In the genomic region with DNA sequence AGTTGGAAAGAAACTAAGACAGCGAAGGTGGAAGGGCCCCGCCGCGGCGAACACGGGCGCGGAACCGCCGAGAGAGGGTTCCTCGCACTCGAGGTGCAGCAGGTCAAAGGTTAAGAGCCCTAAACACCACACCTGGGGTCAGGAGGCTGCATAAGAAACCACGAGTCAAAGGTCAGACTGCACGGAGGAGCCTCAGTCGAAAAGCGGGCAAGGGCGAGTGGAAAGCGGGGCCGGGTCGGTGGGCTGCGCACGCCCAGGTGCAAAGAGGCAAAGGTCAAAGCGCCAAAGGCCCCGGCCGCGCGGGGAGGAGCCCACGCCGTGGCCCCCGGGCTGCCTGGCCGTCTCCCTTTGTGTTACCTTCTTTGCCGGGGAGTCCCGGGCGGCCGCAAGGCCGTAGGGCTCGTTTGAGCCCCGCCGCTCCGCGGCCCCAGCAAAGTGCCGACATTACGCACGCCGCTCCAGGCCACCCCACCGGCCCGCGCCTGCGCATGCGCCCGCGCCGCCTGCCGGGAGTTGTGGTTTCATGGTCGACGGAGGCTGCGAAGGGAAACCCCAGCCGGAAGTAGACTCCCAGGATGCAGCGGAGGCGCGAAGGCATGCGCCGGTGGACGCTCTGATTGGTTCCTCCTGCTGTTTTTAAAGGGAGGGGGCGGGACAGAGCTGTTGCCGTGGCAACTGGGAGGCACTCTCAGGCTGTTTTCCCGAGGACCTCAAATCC, we compare ENCODE assay signal across 8 cellular contexts. TPM values are rescaled to one million over a fixed set of nuclear protein-coding genes. Genes with fewer than 3 reads are reported as not detected.
DNase-seq lines count a peak whose midpoint lies in the region; ATAC-seq and TF ChIP-seq lines count a peak whose summit lies in the region.

A gene (minus strand): TSS at position 470 of the 718 bp plus-strand sequence. CDS start 25 bp downstream, at position 445.

- H4K91ac ChIP-seq in H9 (ENCODE audit: insufficient read length, low read depth, low read length), result no peak within 1 kb of the TSS

- H2BK15ac ChIP-seq in H9 (ENCODE audit: low read depth, low read length), result no peak within 1 kb of the TSS

- peaks cover 4% of the 10 kb centered on the region for H4K20me1 ChIP-seq in H9 (ENCODE audit: control insufficient read depth, insufficient read depth, insufficient read length)

- peaks cover 16% of the 10 kb centered on the region for H3K27me3 Mint-ChIP-seq in H9 (ENCODE audit: low read depth)
- no peaks in the 10 kb centered on the region for H3K27me3 Mint-ChIP-seq in naive thymus-derived CD8-positive, alpha-beta T cell
- no peaks in the 10 kb centered on the region for H3K27me3 Mint-ChIP-seq in stimulated activated naive B cell treated with anti-CD40 and anti-IgM and Interleukin-4, amounts not matched to agents 10 μg/mL and 1 μg/mL and 100 μg/mL, for 72 hours

- H3K79me2 ChIP-seq in H9 (ENCODE audit: insufficient read depth, low read length), result no peaks in the 10 kb centered on the region

- DNase-seq in ELF-1 (ENCODE audit: low read depth, low spot score) (peak; percentile 99), H9 (peak; percentile 98), MG63 (peak; percentile 94), SHP77 (lab: John Stamatoyannopoulos, UW) (peak; percentile 95 to 96), fibroblast of peridontal ligament (ENCODE audit: extremely low read depth) (peak; percentile 98)
- peak; percentile 94 for DNase-seq in activated effector memory CD4-positive, alpha-beta T cell treated with Interleukin-2 at 50 U/mL for 16 hours
- DNase-seq in naive thymus-derived CD8-positive, alpha-beta T cell, result peak; percentile 91 to 98 (median 95)
- DNase-seq in stimulated activated naive B cell treated with anti-CD40 and anti-IgM and Interleukin-4, amounts not matched to agents 10 μg/mL and 1 μg/mL and 100 μg/mL, for 72 hours, result peak; percentile 94

- no peak within 1 kb of the TSS for H3K18ac ChIP-seq in H9 (ENCODE audit: insufficient read length, low read depth, low read length)

- no peak within 1 kb of the TSS for H3K4ac ChIP-seq in H9 (ENCODE audit: low read depth, low read length)

- peak within 1 kb of the TSS; percentile 41 for H2AFZ ChIP-seq in H9 (ENCODE audit: low read length)

- POLR2A ChIA-PET in naive thymus-derived CD8-positive, alpha-beta T cell (lab: Charles Lee), result interaction anchor here (0.6 to 1.8 kb wide), 16 partner anchors 8 to 471 kb away, joined by 3 to 19 read pairs (median 5); a partner anchor contains a TSS

- H2AK5ac ChIP-seq in H9 (ENCODE audit: insufficient read length, low read length), result no peak within 1 kb of the TSS

- no peak for TF ChIP-seq CTCF in H9 (conservative IDR thresholded peaks at IDR 0.05)

- H2BK12ac ChIP-seq in H9 (ENCODE audit: insufficient read length, low read depth, low read length), result no peak within 1 kb of the TSS

- H3K23ac ChIP-seq in H9 (ENCODE audit: insufficient read length, low read depth, low read length), result no peak within 1 kb of the TSS

- H3K9ac ChIP-seq in H9 (ENCODE audit: extremely low read depth, insufficient read length, low read length), result peak within 1 kb of the TSS; percentile 90

- no peak within 1 kb of the TSS for H3K27ac ChIP-seq in H9 (ENCODE audit: insufficient read length, low read depth, low read length)

- H3T11ph ChIP-seq in H9 (ENCODE audit: low read length), result no peak within 1 kb of the TSS

- no peak within 1 kb of the TSS for H3K14ac ChIP-seq in H9 (ENCODE audit: insufficient read depth, low read length)

- H3K9me3 Mint-ChIP-seq in H9, result peaks cover 0 to 3% of the 10 kb centered on the region in 2 experiments; a peak in 1 of 5 replicates
- no peaks in the 10 kb centered on the region for H3K9me3 Mint-ChIP-seq in naive thymus-derived CD8-positive, alpha-beta T cell
- H3K9me3 Mint-ChIP-seq in stimulated activated naive B cell treated with anti-CD40 and anti-IgM and Interleukin-4, amounts not matched to agents 10 μg/mL and 1 μg/mL and 100 μg/mL, for 72 hours, result no peaks in the 10 kb centered on the region

- H3K36me3 ChIP-seq in MG63, result no peaks in the 10 kb centered on the region; the same call in 1 of the 2 replicates

- peaks cover 5% of the 10 kb centered on the region for H3K79me1 ChIP-seq in H9 (ENCODE audit: insufficient read depth, low read depth, low read length, poor library complexity, severe bottlenecking)

- H3K4me3 ChIP-seq in MG63, result peak within 1 kb of the TSS; percentile 88

- no CpG with 5 or more reads among the region's 67 CpGs for WGBS in H9 (ENCODE audit: extremely low coverage, insufficient read length, low lambda C conversion rate)

- H3K27me3 ChIP-seq in H9 (ENCODE audit: insufficient read depth, low read length) (no peaks in the 10 kb centered on the region), MG63 (no peaks in the 10 kb centered on the region)

- no peak within 1 kb of the TSS for H2BK20ac ChIP-seq in H9 (ENCODE audit: low read depth, low read length, poor library complexity, severe bottlenecking)

- peaks cover 7 to 13% of the 10 kb centered on the region in 2 experiments for H3K4me1 Mint-ChIP-seq in H9
- H3K4me1 Mint-ChIP-seq in naive thymus-derived CD8-positive, alpha-beta T cell, result peaks cover 13 to 40% (median 32%) of the 10 kb centered on the region in 4 donors
- H3K4me1 Mint-ChIP-seq in stimulated activated naive B cell treated with anti-CD40 and anti-IgM and Interleukin-4, amounts not matched to agents 10 μg/mL and 1 μg/mL and 100 μg/mL, for 72 hours, result peaks cover 36 to 43% of the 10 kb centered on the region in 2 donors

- peak within 1 kb of the TSS; percentile 96 to 99 for H3K4me3 Mint-ChIP-seq in H9
- peak within 1 kb of the TSS; percentile 90 to 98 (median 96) for H3K4me3 Mint-ChIP-seq in naive thymus-derived CD8-positive, alpha-beta T cell
- H3K4me3 Mint-ChIP-seq in stimulated activated naive B cell treated with anti-CD40 and anti-IgM and Interleukin-4, amounts not matched to agents 10 μg/mL and 1 μg/mL and 100 μg/mL, for 72 hours, result peak within 1 kb of the TSS; percentile 95 to 99

- no peak within 1 kb of the TSS for H4K5ac ChIP-seq in H9 (ENCODE audit: insufficient read length, low read depth, low read length)

- no peak within 1 kb of the TSS for H2BK5ac ChIP-seq in H9 (ENCODE audit: insufficient read length, low read length)

- peak; percentile 97 for ATAC-seq in naive thymus-derived CD8-positive, alpha-beta T cell
- peak; percentile 92 to 96 for ATAC-seq in stimulated activated naive B cell treated with anti-CD40 and anti-IgM and Interleukin-4, amounts not matched to agents 10 μg/mL and 1 μg/mL and 100 μg/mL, for 72 hours (replicated peaks)

- peak within 1 kb of the TSS; percentile 90 for H3K4me2 ChIP-seq in H9 (ENCODE audit: insufficient read depth, insufficient read length, low read length)

- no peaks in the 10 kb centered on the region; the same call in 1 of the 2 replicates for H3K4me1 ChIP-seq in H9 (ENCODE audit: insufficient read depth, low read length)

- H3K36me3 Mint-ChIP-seq in H9 (ENCODE audit: insufficient read depth in 1 of 3, low read depth in 3 of 3), result peaks cover 20 to 30% (median 24%) of the 10 kb centered on the region in 3 experiments; a peak in 6 of 7 replicates
- H3K36me3 Mint-ChIP-seq in naive thymus-derived CD8-positive, alpha-beta T cell, result peaks cover 0 to 25% (median 4%) of the 10 kb centered on the region in 3 donors
- peaks cover 22 to 26% of the 10 kb centered on the region in 2 donors for H3K36me3 Mint-ChIP-seq in stimulated activated naive B cell treated with anti-CD40 and anti-IgM and Interleukin-4, amounts not matched to agents 10 μg/mL and 1 μg/mL and 100 μg/mL, for 72 hours

- H3K56ac ChIP-seq in H9 (ENCODE audit: insufficient read length, low read depth, low read length), result no peak within 1 kb of the TSS

- H2BK120ac ChIP-seq in H9 (ENCODE audit: low read depth, low read length, poor library complexity, severe bottlenecking), result peak within 1 kb of the TSS; percentile 28

- no peak within 1 kb of the TSS for H4K8ac ChIP-seq in H9 (replicated peaks; ENCODE audit: insufficient read length, low read depth, low read length)

- H3K27ac Mint-ChIP-seq in H9, result peak within 1 kb of the TSS; percentile 92 to 98 (median 92); a peak in 6 of 7 replicates
- H3K27ac Mint-ChIP-seq in naive thymus-derived CD8-positive, alpha-beta T cell, result peak within 1 kb of the TSS; percentile 86 to 97 (median 95)
- H3K27ac Mint-ChIP-seq in stimulated activated naive B cell treated with anti-CD40 and anti-IgM and Interleukin-4, amounts not matched to agents 10 μg/mL and 1 μg/mL and 100 μg/mL, for 72 hours, result peak within 1 kb of the TSS; percentile 98

- H3K23me2 ChIP-seq in H9 (ENCODE audit: insufficient read length, low read depth, low read length, poor library complexity, severe bottlenecking), result peaks cover 7% of the 10 kb centered on the region

- H3K9me3 ChIP-seq in H9 (ENCODE audit: control insufficient read depth, low read depth, low read length) (no peaks in the 10 kb centered on the region), MG63 (no peaks in the 10 kb centered on the region)

RNA-seq across cellular contexts. Expression of the gene that starts here (rescaled TPM):
- 101 and 104 TPM in 2 replicates for total RNA-seq in H9 (2021)
- total RNA-seq in MG63 (2014; rRNA removed; shearing (Covaris generic); ENCODE audit: low replicate concordance), result 20.1 and 33.2 TPM in 2 replicates
- total RNA-seq in naive thymus-derived CD8-positive, alpha-beta T cell, result 10 to 100 TPM; 88.4 to 92.3 TPM
- 10 to 100 TPM; 33.2 to 71.1 (median 37.4) TPM for polyA plus RNA-seq in naive thymus-derived CD8-positive, alpha-beta T cell
